22 cellular contexts compared by ENCODE assay signal in genomic region chr7:19681596-19681995, GRCh38. TPM values are rescaled to one million over a fixed set of nuclear protein-coding genes. Genes with fewer than 3 reads are reported as not detected.
DNase-seq lines count a peak whose midpoint lies in the region; ATAC-seq and TF ChIP-seq lines count a peak whose summit lies in the region.
"Had no signal": no experiment of that assay in that cellular context is flagged by ENCODE, and none has a peak within 500 bp of the region (broad histone marks: within the 10 kb centered on the region; RNA-seq: fewer than 3 reads in every experiment).

No MANE protein-coding gene starts in this region.

- intact Hi-C loops in HCT116 (cut with micrococcal nuclease) = no loop called here
- intact Hi-C loops in activated T-helper 1 cell treated with anti-CD3 and anti-CD28 coated beads, Interleukin-12 subunit alpha, Interleukin-12 subunit beta, Interleukin-2, Interleukin-4 antibody, amounts not matched to agents 30 ng/mL and 10 ng/mL and 1 ng/mL, durations not matched to agents 14 hours and 24 hours and 36 hours (cut with micrococcal nuclease) = no loop called here

- CTCF ChIA-PET in HCT116 (lab: Charles Lee) = no interaction called here

- no peak for TF ChIP-seq POLR2A in HCT116 (IDR thresholded peaks at IDR 0.05; ENCODE audit: borderline replicate concordance, extremely low read depth, insufficient read depth, insufficient read length)

- H3K4me1 Mint-ChIP-seq in activated T-helper 1 cell treated with anti-CD3 and anti-CD28 coated beads, Interleukin-12 subunit alpha, Interleukin-12 subunit beta, Interleukin-2, Interleukin-4 antibody, amounts not matched to agents 30 ng/mL and 10 ng/mL and 1 ng/mL, durations not matched to agents 14 hours and 24 hours and 36 hours (ENCODE audit: low read depth) = peaks cover 6% of the 10 kb centered on the region
- H3K4me1 Mint-ChIP-seq: GM23338, H9 had no signal

- H3K4me3 ChIP-seq in HCT116 (replicated peaks in 1 of 2; ENCODE audit: low read depth in 1 of 2, low read length in 2 of 2) (no peak overlapping the region), SK-N-MC (0 out of 2 replicates have a peak overlapping the region, but pooled peaks have one; percentile 10), hepatocyte (no peak overlapping the region)
- H3K4me3 ChIP-seq: A549; BLaER1 treated with 17β-estradiol and CSF1 and Interleukin-3, amounts not matched to agents 10 nM and 100 nM; GM23338 had no signal

- H3K4me1 ChIP-seq in HCT116 (ENCODE audit: control insufficient read depth in 1 of 2, insufficient read depth in 2 of 2, low read length in 2 of 2) (no peaks in the 10 kb centered on the region), hepatocyte (ENCODE audit: insufficient read depth) (no peaks in the 10 kb centered on the region)
- H3K4me1 ChIP-seq: A549, BE2C had no signal

- H3K4me2 ChIP-seq in HCT116 (ENCODE audit: low read length) = no peak overlapping the region
- H3K4me2 ChIP-seq in hepatocyte = no peak overlapping the region
- H3K4me2 ChIP-seq: A549; BLaER1 treated with 17β-estradiol and CSF1 and Interleukin-3, amounts not matched to agents 10 nM and 100 nM; GM23338 had no signal

- POLR2A ChIA-PET in HCT116 (lab: Charles Lee) = no interaction called here

- H3K4me3 Mint-ChIP-seq in activated T-helper 1 cell treated with anti-CD3 and anti-CD28 coated beads, Interleukin-12 subunit alpha, Interleukin-12 subunit beta, Interleukin-2, Interleukin-4 antibody, amounts not matched to agents 30 ng/mL and 10 ng/mL and 1 ng/mL, durations not matched to agents 14 hours and 24 hours and 36 hours = no peak overlapping the region
- H3K4me3 Mint-ChIP-seq: CD4-positive, alpha-beta memory T cell; GM23338; H9; HFFc6 had no signal

- H3K27me3 ChIP-seq in HCT116 (ENCODE audit: insufficient read depth, low read length) = no peaks in the 10 kb centered on the region
- H3K27me3 ChIP-seq in hepatocyte = no peaks in the 10 kb centered on the region

- H3K9ac ChIP-seq in HCT116 (ENCODE audit: low read length) (no peak overlapping the region), SK-N-MC (ENCODE audit: insufficient read length) (no peak overlapping the region)
- H3K9ac ChIP-seq: BLaER1 treated with 17β-estradiol and CSF1 and Interleukin-3, amounts not matched to agents 10 nM and 100 nM had no signal

- H3K36me3 ChIP-seq in HCT116 (ENCODE audit: control insufficient read depth in 1 of 2, insufficient read depth in 2 of 2, low read length in 2 of 2) (no peaks in the 10 kb centered on the region), SK-N-MC (ENCODE audit: insufficient read depth, low read length) (0 out of 2 replicates have a peak, but pooled peaks cover 4% of the 10 kb centered on the region), hepatocyte (replicated peaks; ENCODE audit: insufficient read depth, low read depth) (no peaks in the 10 kb centered on the region)
- H3K36me3 ChIP-seq: BE2C; BLaER1 treated with 17β-estradiol and CSF1 and Interleukin-3, amounts not matched to agents 10 nM and 100 nM had no signal

- DNase-seq in HCT116 (ENCODE audit: low read depth, low spot score) (no peak), SK-N-MC (ENCODE audit: low read depth, low spot score) (no peak), hepatocyte (ENCODE audit: low spot score) (peak; percentile 10), iPS-NIHi7 (ENCODE audit: extremely low spot score) (no peak)
- DNase-seq in activated CD4-positive, alpha-beta T cell treated with anti-CD3 and anti-CD28 coated beads, Interleukin-2, amount 50 U/mL, for 48 hours = no peak
- no peak for DNase-seq in activated T-helper 1 cell treated with anti-CD3 and anti-CD28 coated beads, Interleukin-12 subunit alpha, Interleukin-12 subunit beta, Interleukin-2, Interleukin-4 antibody, amounts not matched to agents 30 ng/mL and 10 ng/mL and 1 ng/mL, durations not matched to agents 14 hours and 24 hours and 36 hours (ENCODE audit: low spot score)
- DNase-seq: 8988T; ACHN; AML-193; BE2C; Calu3; CD4-positive, alpha-beta memory T cell; COR-L47; DMS53; DMS79 treated with DMSO at 0.1 percent for 48 hours; GF-D8; H9; HFFc6 had no signal

- ATAC-seq in HCT116 = no peak
- no peak for ATAC-seq in HG02763 (IDR thresholded peaks at IDR 0.05; ENCODE audit: unreplicated experiment)
- ATAC-seq: A549, GM23338 had no signal

- peak overlapping the region; percentile 49 for H2AFZ ChIP-seq in HCT116 (ENCODE audit: low read depth, low read length, poor library complexity, severe bottlenecking)
- no peak overlapping the region for H2AFZ ChIP-seq in hepatocyte
- H2AFZ ChIP-seq: GM23338 had no signal

- H3K27ac Mint-ChIP-seq in activated T-helper 1 cell treated with anti-CD3 and anti-CD28 coated beads, Interleukin-12 subunit alpha, Interleukin-12 subunit beta, Interleukin-2, Interleukin-4 antibody, amounts not matched to agents 30 ng/mL and 10 ng/mL and 1 ng/mL, durations not matched to agents 14 hours and 24 hours and 36 hours = no peak overlapping the region
- H3K27ac Mint-ChIP-seq: CD4-positive, alpha-beta memory T cell; GM23338; H9; HFFc6 had no signal

- H3K9me2 ChIP-seq in HCT116 (ENCODE audit: insufficient read depth) (no peaks in the 10 kb centered on the region), hepatocyte (replicated peaks; ENCODE audit: insufficient read depth) (no peaks in the 10 kb centered on the region)

- H3K36me3 Mint-ChIP-seq in activated T-helper 1 cell treated with anti-CD3 and anti-CD28 coated beads, Interleukin-12 subunit alpha, Interleukin-12 subunit beta, Interleukin-2, Interleukin-4 antibody, amounts not matched to agents 30 ng/mL and 10 ng/mL and 1 ng/mL, durations not matched to agents 14 hours and 24 hours and 36 hours (ENCODE audit: low read depth) = no peaks in the 10 kb centered on the region
- H3K36me3 Mint-ChIP-seq: CD4-positive, alpha-beta memory T cell had no signal

- no peak for TF ChIP-seq CTCF in HCT116 (IDR thresholded peaks at IDR 0.05 in 2 of 3, conservative IDR thresholded peaks at IDR 0.05 in 1 of 3; ENCODE audit: borderline replicate concordance in 1 of 3, insufficient read depth in 1 of 3, low read depth in 2 of 3, low read length in 2 of 3)
- TF ChIP-seq CTCF in hepatocyte (IDR thresholded peaks at IDR 0.05; ENCODE audit: poor library complexity) = no peak

- RAD21 ChIA-PET in HCT116 (lab: Charles Lee; ENCODE audit: low non-redundant PET in 1 of 2, low total read pairs in 2 of 2, uncharacterized antibody in 2 of 2, unreplicated experiment in 2 of 2) = no interaction called here

- H3K9me3 Mint-ChIP-seq in activated T-helper 1 cell treated with anti-CD3 and anti-CD28 coated beads, Interleukin-12 subunit alpha, Interleukin-12 subunit beta, Interleukin-2, Interleukin-4 antibody, amounts not matched to agents 30 ng/mL and 10 ng/mL and 1 ng/mL, durations not matched to agents 14 hours and 24 hours and 36 hours = no peaks in the 10 kb centered on the region
- H3K9me3 Mint-ChIP-seq: GM23338, HFFc6 had no signal

- WGBS in hepatocyte (ENCODE audit: low lambda C conversion rate, missing lambda C conversion rate) = 74% methylated on average over 5 of the region's 5 CpGs

- H3K79me2 ChIP-seq in HCT116 (ENCODE audit: insufficient read depth, low read length) = no peaks in the 10 kb centered on the region
- H3K79me2 ChIP-seq in hepatocyte = no peaks in the 10 kb centered on the region

- H4K20me1 ChIP-seq in HCT116 (ENCODE audit: insufficient read depth) (no peaks in the 10 kb centered on the region), hepatocyte (ENCODE audit: insufficient read depth, poor library complexity, severe bottlenecking) (no peaks in the 10 kb centered on the region)
- H4K20me1 ChIP-seq: BLaER1 treated with 17β-estradiol and CSF1 and Interleukin-3, amounts not matched to agents 10 nM and 100 nM had no signal

- BruUV-seq in HCT116 (replicated peaks; lab: Mats Ljungman, UMichigan) = no TSS peak

- no peak overlapping the region for H3K27ac ChIP-seq in HCT116 (ENCODE audit: low read depth, low read length)
- peak overlapping the region; percentile 52 for H3K27ac ChIP-seq in SK-N-MC
- no peak overlapping the region for H3K27ac ChIP-seq in hepatocyte
- H3K27ac ChIP-seq: A549; BLaER1 treated with 17β-estradiol and CSF1 and Interleukin-3, amounts not matched to agents 10 nM and 100 nM had no signal

- no peak for TF ChIP-seq RAD21 in HCT116 (IDR thresholded peaks at IDR 0.05; ENCODE audit: low read depth)

- no peaks in the 10 kb centered on the region for H3K9me3 ChIP-seq in HCT116 (ENCODE audit: control insufficient read depth in 1 of 2, insufficient read depth in 1 of 2, low read depth in 1 of 2, low read length in 2 of 2)
- no peaks in the 10 kb centered on the region for H3K9me3 ChIP-seq in SK-N-MC (ENCODE audit: low read depth, low read length)
- no peaks in the 10 kb centered on the region for H3K9me3 ChIP-seq in hepatocyte (ENCODE audit: low read depth)
- H3K9me3 ChIP-seq: A549, BE2C had no signal

- no peaks in the 10 kb centered on the region for H3K27me3 Mint-ChIP-seq in activated T-helper 1 cell treated with anti-CD3 and anti-CD28 coated beads, Interleukin-12 subunit alpha, Interleukin-12 subunit beta, Interleukin-2, Interleukin-4 antibody, amounts not matched to agents 30 ng/mL and 10 ng/mL and 1 ng/mL, durations not matched to agents 14 hours and 24 hours and 36 hours (ENCODE audit: insufficient read depth)
- H3K27me3 Mint-ChIP-seq: CD4-positive, alpha-beta memory T cell had no signal

TF ChIP-seq in HCT116, 20 proteins besides CTCF, POLR2A, EP300 and RAD21 (continues in another document):
- no peak for TF ChIP-seq TCF7L2 (IDR thresholded peaks at IDR 0.05; ENCODE audit: borderline replicate concordance, extremely low read depth, insufficient read depth, insufficient read length)
- no peak for TF ChIP-seq MAX (IDR thresholded peaks at IDR 0.05)
- TF ChIP-seq SRF (IDR thresholded peaks at IDR 0.05; ENCODE audit: low read depth) = no peak
- TF ChIP-seq SP1 (IDR thresholded peaks at IDR 0.05; ENCODE audit: low read depth) = no peak
- TF ChIP-seq CEBPB (IDR thresholded peaks at IDR 0.05; ENCODE audit: low read depth) = no peak

RNA-seq across cellular contexts. Expression of gene POLR1F, which starts 27.2 kb away (rescaled TPM):
- 21.1 TPM for total RNA-seq in HCT116 (2021; ENCODE audit: unreplicated experiment)
- polyA plus RNA-seq in HCT116 (2012) = 6.7 and 7.4 TPM in 2 replicates
- total RNA-seq in hepatocyte = 14.4 and 18.8 TPM in 2 replicates
- polyA plus RNA-seq in hepatocyte = 17.2 and 19.3 TPM in 2 replicates
- total RNA-seq in activated T-helper 1 cell treated with anti-CD3 and anti-CD28 coated beads, Interleukin-12 subunit alpha, Interleukin-12 subunit beta, Interleukin-2, Interleukin-4 antibody, amounts not matched to agents 30 ng/mL and 10 ng/mL and 1 ng/mL, durations not matched to agents 14 hours and 24 hours and 36 hours = 41.1 and 42.0 TPM in 2 replicates
